In genomic region chr1:225556694-225557093, GRCh38 we compare ENCODE assay signal across 1 cellular context.
TF ChIP-seq lines count a peak whose summit lies in the region.

No MANE protein-coding gene starts in this region.

TF ChIP-seq in HepG2, 621 proteins besides CTCF, POLR2A, EP300 and RAD21 (continued from another document):
- TF ChIP-seq HMGXB3 (CRISPR knock-in tag; IDR thresholded peaks at IDR 0.05; ENCODE audit: borderline replicate concordance) (no peak), DR1 (CRISPR knock-in tag; IDR thresholded peaks at IDR 0.05) (no peak), ZNF10 (CRISPR knock-in tag; IDR thresholded peaks at IDR 0.05; ENCODE audit: borderline replicate concordance, low read depth) (0 out of 2 replicates have a peak, but pooled peaks have one; percentile 77), ZBTB46 (CRISPR knock-in tag; IDR thresholded peaks at IDR 0.05; ENCODE audit: borderline replicate concordance) (no peak), PAXIP1 (CRISPR knock-in tag; conservative IDR thresholded peaks at IDR 0.05) (no peak), ELF1 (CRISPR knock-in tag; IDR thresholded peaks at IDR 0.05) (no peak)
